Comparison of ENCODE assay signal across 9 cellular contexts in genomic region chr4:74659576-74660411, GRCh38.
DNase-seq lines count a peak whose midpoint lies in the region; ATAC-seq and TF ChIP-seq lines count a peak whose summit lies in the region.
"Had no signal": no experiment of that assay in that cellular context is flagged by ENCODE, and none has a peak within 500 bp of the region (broad histone marks: within the 10 kb centered on the region; RNA-seq: fewer than 3 reads in every experiment).

No MANE protein-coding gene starts in this region.

- H3K36me3 Mint-ChIP-seq in activated CD8-positive, alpha-beta T cell treated with anti-CD3 and anti-CD28 coated beads, Interleukin-2, amount 10 ng/mL, durations not matched to agents 7 days and 5 days (ENCODE audit: low read depth) = no peaks in the 10 kb centered on the region

- DNase-seq in H4 (ENCODE audit: low spot score) = peak; percentile 98
- peak; percentile 90 for DNase-seq in RWPE1 (ENCODE audit: low spot score)
- peak; percentile 100 for DNase-seq in fibroblast of mammary gland (ENCODE audit: low read depth)
- DNase-seq in retinal pigment epithelial cell (ENCODE audit: low read depth) = peak; percentile 99
- DNase-seq in activated CD8-positive, alpha-beta T cell treated with anti-CD3 and anti-CD28 coated beads, Interleukin-2, amount 10 ng/mL, durations not matched to agents 7 days and 5 days = no peak
- no peak for DNase-seq in T-helper 1 cell
- no peak for DNase-seq in stimulated activated CD4-positive, alpha-beta T cell treated with anti-CD3 and anti-CD28 coated beads, Interleukin-4, amount 100 ng/mL, for 24 hours
- DNase-seq: SHP77 treated with DMSO at 0.1 percent for 48 hours had no signal

- H3K4me1 Mint-ChIP-seq in activated CD8-positive, alpha-beta T cell treated with anti-CD3 and anti-CD28 coated beads, Interleukin-2, amount 10 ng/mL, durations not matched to agents 7 days and 5 days (ENCODE audit: low read depth) = no peaks in the 10 kb centered on the region

- TF ChIP-seq POLR2A in GM18505 (IDR thresholded peaks at IDR 0.05; ENCODE audit: borderline replicate concordance, extremely low read depth, insufficient read depth, insufficient read length) = no peak

- no peak for ATAC-seq in activated CD8-positive, alpha-beta T cell treated with anti-CD3 and anti-CD28 coated beads, Interleukin-2, amount 10 ng/mL, durations not matched to agents 7 days and 5 days
- ATAC-seq in GM18505 (IDR thresholded peaks at IDR 0.05; ENCODE audit: unreplicated experiment) = no peak

- CTCF ChIA-PET in RWPE1 (lab: Yijun Ruan, JAX) = no interaction called here
- CTCF ChIA-PET in activated CD8-positive, alpha-beta T cell treated with anti-CD3 and anti-CD28 coated beads, Interleukin-2, amount 10 ng/mL, durations not matched to agents 7 days and 5 days (lab: Charles Lee) = no interaction called here

- no peak overlapping the region for H3K27ac Mint-ChIP-seq in activated CD8-positive, alpha-beta T cell treated with anti-CD3 and anti-CD28 coated beads, Interleukin-2, amount 10 ng/mL, durations not matched to agents 7 days and 5 days

- no peak overlapping the region for H3K4me3 Mint-ChIP-seq in activated CD8-positive, alpha-beta T cell treated with anti-CD3 and anti-CD28 coated beads, Interleukin-2, amount 10 ng/mL, durations not matched to agents 7 days and 5 days

- no peaks in the 10 kb centered on the region for H3K27me3 Mint-ChIP-seq in activated CD8-positive, alpha-beta T cell treated with anti-CD3 and anti-CD28 coated beads, Interleukin-2, amount 10 ng/mL, durations not matched to agents 7 days and 5 days (ENCODE audit: low read depth)

- POLR2A ChIA-PET in RWPE1 (lab: Yijun Ruan, JAX; ENCODE audit: low non-redundant PET) = no interaction called here
- POLR2A ChIA-PET in activated CD8-positive, alpha-beta T cell treated with anti-CD3 and anti-CD28 coated beads, Interleukin-2, amount 10 ng/mL, durations not matched to agents 7 days and 5 days (lab: Charles Lee) = no interaction called here

- H3K4me3 ChIP-seq in fibroblast of mammary gland (ENCODE audit: control insufficient read depth, low read depth, low read length) (no peak overlapping the region), retinal pigment epithelial cell (ENCODE audit: low read length) (no peak overlapping the region)

- H3K27ac ChIP-seq in RWPE1 = peak overlapping the region; percentile 94

- TF ChIP-seq CTCF in RWPE1 (conservative IDR thresholded peaks at IDR 0.05; ENCODE audit: low read depth) = no peak
- no peak for TF ChIP-seq CTCF in fibroblast of mammary gland (conservative IDR thresholded peaks at IDR 0.05; ENCODE audit: control insufficient read depth, insufficient read depth, low read depth, low read length)
- no peak for TF ChIP-seq CTCF in retinal pigment epithelial cell (conservative IDR thresholded peaks at IDR 0.05; ENCODE audit: low read depth, low read length)

- H3K9me3 Mint-ChIP-seq in activated CD8-positive, alpha-beta T cell treated with anti-CD3 and anti-CD28 coated beads, Interleukin-2, amount 10 ng/mL, durations not matched to agents 7 days and 5 days (ENCODE audit: insufficient read depth) = no peaks in the 10 kb centered on the region

Comparison
In these comparisons a context has a peak if more than half of its experiments do, and no peak if none do; other contexts are left out.
1. DNase-seq: peak in H4 (single experiment), RWPE1 (single experiment), fibroblast of mammary gland (single experiment) and retinal pigment epithelial cell (single experiment); none in activated CD8-positive, alpha-beta T cell treated with anti-CD3 and anti-CD28 coated beads, Interleukin-2, amount 10 ng/mL, durations not matched to agents 7 days and 5 days (single experiment), T-helper 1 cell (0 of 5) and stimulated activated CD4-positive, alpha-beta T cell treated with anti-CD3 and anti-CD28 coated beads, Interleukin-4, amount 100 ng/mL, for 24 hours (single experiment).